Comparison of ENCODE assay signal across 2 cellular contexts in genomic region chr1:202680586-202681352, GRCh38.
A peak's percentile ranks its signal among the peaks of the same experiment; 100 is the strongest.
TF ChIP-seq lines count a peak whose summit lies in the region.

No MANE protein-coding gene starts in this region.

TF ChIP-seq in GM23338, 12 proteins besides CTCF, POLR2A, EP300 and RAD21:
- TF ChIP-seq, protein P1, sequence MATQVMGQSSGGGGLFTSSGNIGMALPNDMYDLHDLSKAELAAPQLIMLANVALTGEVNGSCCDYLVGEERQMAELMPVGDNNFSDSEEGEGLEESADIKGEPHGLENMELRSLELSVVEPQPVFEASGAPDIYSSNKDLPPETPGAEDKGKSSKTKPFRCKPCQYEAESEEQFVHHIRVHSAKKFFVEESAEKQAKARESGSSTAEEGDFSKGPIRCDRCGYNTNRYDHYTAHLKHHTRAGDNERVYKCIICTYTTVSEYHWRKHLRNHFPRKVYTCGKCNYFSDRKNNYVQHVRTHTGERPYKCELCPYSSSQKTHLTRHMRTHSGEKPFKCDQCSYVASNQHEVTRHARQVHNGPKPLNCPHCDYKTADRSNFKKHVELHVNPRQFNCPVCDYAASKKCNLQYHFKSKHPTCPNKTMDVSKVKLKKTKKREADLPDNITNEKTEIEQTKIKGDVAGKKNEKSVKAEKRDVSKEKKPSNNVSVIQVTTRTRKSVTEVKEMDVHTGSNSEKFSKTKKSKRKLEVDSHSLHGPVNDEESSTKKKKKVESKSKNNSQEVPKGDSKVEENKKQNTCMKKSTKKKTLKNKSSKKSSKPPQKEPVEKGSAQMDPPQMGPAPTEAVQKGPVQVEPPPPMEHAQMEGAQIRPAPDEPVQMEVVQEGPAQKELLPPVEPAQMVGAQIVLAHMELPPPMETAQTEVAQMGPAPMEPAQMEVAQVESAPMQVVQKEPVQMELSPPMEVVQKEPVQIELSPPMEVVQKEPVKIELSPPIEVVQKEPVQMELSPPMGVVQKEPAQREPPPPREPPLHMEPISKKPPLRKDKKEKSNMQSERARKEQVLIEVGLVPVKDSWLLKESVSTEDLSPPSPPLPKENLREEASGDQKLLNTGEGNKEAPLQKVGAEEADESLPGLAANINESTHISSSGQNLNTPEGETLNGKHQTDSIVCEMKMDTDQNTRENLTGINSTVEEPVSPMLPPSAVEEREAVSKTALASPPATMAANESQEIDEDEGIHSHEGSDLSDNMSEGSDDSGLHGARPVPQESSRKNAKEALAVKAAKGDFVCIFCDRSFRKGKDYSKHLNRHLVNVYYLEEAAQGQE (IDR thresholded peaks at IDR 0.05; ENCODE audit: unreplicated experiment), result peak; percentile 82
- TF ChIP-seq JUNB (IDR thresholded peaks at IDR 0.05; ENCODE audit: unreplicated experiment) (no peak), CREB1 (CRISPR knock-in tag; IDR thresholded peaks at IDR 0.05; ENCODE audit: low read depth) (0 out of 2 replicates have a peak, but pooled peaks have one; percentile 42), POLR2AphosphoS5 (IDR thresholded peaks at IDR 0.05; ENCODE audit: low read depth) (no peak), ZNF331 (CRISPR knock-in tag; IDR thresholded peaks at IDR 0.05; ENCODE audit: low read depth) (no peak), NANOG (IDR thresholded peaks at IDR 0.05; ENCODE audit: borderline replicate concordance) (no peak), EZH2 (IDR thresholded peaks at IDR 0.05; ENCODE audit: low read depth, unreplicated experiment) (no peak), ZNF114 (CRISPR knock-in tag; IDR thresholded peaks at IDR 0.05) (no peak), EZH2phosphoT487 (IDR thresholded peaks at IDR 0.05; ENCODE audit: unreplicated experiment) (no peak), STAT1 (IDR thresholded peaks at IDR 0.05; ENCODE audit: unreplicated experiment) (no peak)
- TF ChIP-seq, protein P2, sequence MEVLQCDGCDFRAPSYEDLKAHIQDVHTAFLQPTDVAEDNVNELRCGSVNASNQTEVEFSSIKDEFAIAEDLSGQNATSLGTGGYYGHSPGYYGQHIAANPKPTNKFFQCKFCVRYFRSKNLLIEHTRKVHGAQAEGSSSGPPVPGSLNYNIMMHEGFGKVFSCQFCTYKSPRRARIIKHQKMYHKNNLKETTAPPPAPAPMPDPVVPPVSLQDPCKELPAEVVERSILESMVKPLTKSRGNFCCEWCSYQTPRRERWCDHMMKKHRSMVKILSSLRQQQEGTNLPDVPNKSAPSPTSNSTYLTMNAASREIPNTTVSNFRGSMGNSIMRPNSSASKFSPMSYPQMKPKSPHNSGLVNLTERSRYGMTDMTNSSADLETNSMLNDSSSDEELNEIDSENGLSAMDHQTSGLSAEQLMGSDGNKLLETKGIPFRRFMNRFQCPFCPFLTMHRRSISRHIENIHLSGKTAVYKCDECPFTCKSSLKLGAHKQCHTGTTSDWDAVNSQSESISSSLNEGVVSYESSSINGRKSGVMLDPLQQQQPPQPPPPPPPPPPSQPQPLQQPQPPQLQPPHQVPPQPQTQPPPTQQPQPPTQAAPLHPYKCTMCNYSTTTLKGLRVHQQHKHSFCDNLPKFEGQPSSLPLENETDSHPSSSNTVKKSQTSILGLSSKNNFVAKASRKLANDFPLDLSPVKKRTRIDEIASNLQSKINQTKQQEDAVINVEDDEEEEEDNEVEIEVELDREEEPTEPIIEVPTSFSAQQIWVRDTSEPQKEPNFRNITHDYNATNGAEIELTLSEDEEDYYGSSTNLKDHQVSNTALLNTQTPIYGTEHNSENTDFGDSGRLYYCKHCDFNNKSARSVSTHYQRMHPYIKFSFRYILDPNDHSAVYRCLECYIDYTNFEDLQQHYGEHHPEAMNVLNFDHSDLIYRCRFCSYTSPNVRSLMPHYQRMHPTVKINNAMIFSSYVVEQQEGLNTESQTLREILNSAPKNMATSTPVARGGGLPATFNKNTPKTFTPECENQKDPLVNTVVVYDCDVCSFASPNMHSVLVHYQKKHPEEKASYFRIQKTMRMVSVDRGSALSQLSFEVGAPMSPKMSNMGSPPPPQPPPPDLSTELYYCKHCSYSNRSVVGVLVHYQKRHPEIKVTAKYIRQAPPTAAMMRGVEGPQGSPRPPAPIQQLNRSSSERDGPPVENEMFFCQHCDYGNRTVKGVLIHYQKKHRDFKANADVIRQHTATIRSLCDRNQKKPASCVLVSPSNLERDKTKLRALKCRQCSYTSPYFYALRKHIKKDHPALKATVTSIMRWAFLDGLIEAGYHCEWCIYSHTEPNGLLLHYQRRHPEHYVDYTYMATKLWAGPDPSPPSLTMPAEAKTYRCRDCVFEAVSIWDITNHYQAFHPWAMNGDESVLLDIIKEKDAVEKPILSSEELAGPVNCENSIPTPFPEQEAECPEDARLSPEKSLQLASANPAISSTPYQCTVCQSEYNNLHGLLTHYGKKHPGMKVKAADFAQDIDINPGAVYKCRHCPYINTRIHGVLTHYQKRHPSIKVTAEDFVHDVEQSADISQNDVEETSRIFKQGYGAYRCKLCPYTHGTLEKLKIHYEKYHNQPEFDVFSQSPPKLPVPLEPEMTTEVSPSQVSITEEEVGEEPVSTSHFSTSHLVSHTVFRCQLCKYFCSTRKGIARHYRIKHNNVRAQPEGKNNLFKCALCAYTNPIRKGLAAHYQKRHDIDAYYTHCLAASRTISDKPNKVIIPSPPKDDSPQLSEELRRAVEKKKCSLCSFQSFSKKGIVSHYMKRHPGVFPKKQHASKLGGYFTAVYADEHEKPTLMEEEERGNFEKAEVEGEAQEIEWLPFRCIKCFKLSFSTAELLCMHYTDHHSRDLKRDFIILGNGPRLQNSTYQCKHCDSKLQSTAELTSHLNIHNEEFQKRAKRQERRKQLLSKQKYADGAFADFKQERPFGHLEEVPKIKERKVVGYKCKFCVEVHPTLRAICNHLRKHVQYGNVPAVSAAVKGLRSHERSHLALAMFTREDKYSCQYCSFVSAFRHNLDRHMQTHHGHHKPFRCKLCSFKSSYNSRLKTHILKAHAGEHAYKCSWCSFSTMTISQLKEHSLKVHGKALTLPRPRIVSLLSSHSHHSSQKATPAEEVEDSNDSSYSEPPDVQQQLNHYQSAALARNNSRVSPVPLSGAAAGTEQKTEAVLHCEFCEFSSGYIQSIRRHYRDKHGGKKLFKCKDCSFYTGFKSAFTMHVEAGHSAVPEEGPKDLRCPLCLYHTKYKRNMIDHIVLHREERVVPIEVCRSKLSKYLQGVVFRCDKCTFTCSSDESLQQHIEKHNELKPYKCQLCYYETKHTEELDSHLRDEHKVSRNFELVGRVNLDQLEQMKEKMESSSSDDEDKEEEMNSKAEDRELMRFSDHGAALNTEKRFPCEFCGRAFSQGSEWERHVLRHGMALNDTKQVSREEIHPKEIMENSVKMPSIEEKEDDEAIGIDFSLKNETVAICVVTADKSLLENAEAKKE (CRISPR knock-in tag; IDR thresholded peaks at IDR 0.05), result peak; percentile 78
- TF ChIP-seq, protein P3, sequence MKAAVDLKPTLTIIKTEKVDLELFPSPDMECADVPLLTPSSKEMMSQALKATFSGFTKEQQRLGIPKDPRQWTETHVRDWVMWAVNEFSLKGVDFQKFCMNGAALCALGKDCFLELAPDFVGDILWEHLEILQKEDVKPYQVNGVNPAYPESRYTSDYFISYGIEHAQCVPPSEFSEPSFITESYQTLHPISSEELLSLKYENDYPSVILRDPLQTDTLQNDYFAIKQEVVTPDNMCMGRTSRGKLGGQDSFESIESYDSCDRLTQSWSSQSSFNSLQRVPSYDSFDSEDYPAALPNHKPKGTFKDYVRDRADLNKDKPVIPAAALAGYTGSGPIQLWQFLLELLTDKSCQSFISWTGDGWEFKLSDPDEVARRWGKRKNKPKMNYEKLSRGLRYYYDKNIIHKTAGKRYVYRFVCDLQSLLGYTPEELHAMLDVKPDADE (IDR thresholded peaks at IDR 0.05), result no peak

TF ChIP-seq in H1, 55 proteins besides CTCF, POLR2A, EP300 and RAD21:
- peak; percentile 52 for TF ChIP-seq NANOG (IDR thresholded peaks at IDR 0.05; ENCODE audit: insufficient read depth, low read depth, low read length, poor library complexity, severe bottlenecking)
- no peak for TF ChIP-seq CHD1 (IDR thresholded peaks at IDR 0.05; ENCODE audit: low read depth, low read length)
- TF ChIP-seq TCF12 (IDR thresholded peaks at IDR 0.05; ENCODE audit: low read depth, low read length), result peak; percentile 83; the same call in 1 of the 2 replicates
- no peak for TF ChIP-seq FOSL1 (IDR thresholded peaks at IDR 0.05; ENCODE audit: insufficient read depth, low read depth, low read length)
- TF ChIP-seq CEBPB (IDR thresholded peaks at IDR 0.05; ENCODE audit: low read depth, low read length), result no peak
- peak; percentile 95 to 96 for TF ChIP-seq SIN3A (conservative IDR thresholded peaks at IDR 0.05 in 1 of 2, IDR thresholded peaks at IDR 0.05 in 1 of 2; ENCODE audit: low read depth in 1 of 2, low read length in 2 of 2)
- TF ChIP-seq YY1 (IDR thresholded peaks at IDR 0.05; ENCODE audit: low read depth, low read length), result 0 out of 2 replicates have a peak, but pooled peaks have one; percentile 16
- TF ChIP-seq TEAD4 (IDR thresholded peaks at IDR 0.05; ENCODE audit: low read depth, low read length), result peak; percentile 89
- no peak for TF ChIP-seq SP2 (IDR thresholded peaks at IDR 0.05; ENCODE audit: low read length)
- TF ChIP-seq MAX (IDR thresholded peaks at IDR 0.05), result peak; percentile 48; the same call in 1 of the 2 replicates
- TF ChIP-seq CTBP2 (IDR thresholded peaks at IDR 0.05; ENCODE audit: borderline replicate concordance, insufficient read depth, insufficient read length, low read length), result no peak
- TF ChIP-seq RNF2 (IDR thresholded peaks at IDR 0.05; ENCODE audit: borderline replicate concordance, low read depth, low read length, missing control alignments, poor library complexity, severe bottlenecking), result no peak
- no peak for TF ChIP-seq BACH1 (IDR thresholded peaks at IDR 0.05; ENCODE audit: low read length)
- no peak for TF ChIP-seq RBBP5 (IDR thresholded peaks at IDR 0.05; ENCODE audit: borderline replicate concordance, low read depth, low read length)
- TF ChIP-seq HDAC2 (IDR thresholded peaks at IDR 0.05; ENCODE audit: borderline replicate concordance in 1 of 2, low read depth in 2 of 2, low read length in 2 of 2), result peak; percentile 46 to 91; a peak in 2 of 4 replicates
- no peak for TF ChIP-seq EZH2 (IDR thresholded peaks at IDR 0.05; ENCODE audit: low read depth, low read length, severe bottlenecking)
- TF ChIP-seq TAF7 (optimal IDR thresholded peaks at IDR 0.05; ENCODE audit: borderline replicate concordance, low read depth, low read length), result peak; percentile 25
- peak; percentile 43; the same call in 1 of the 2 replicates for TF ChIP-seq GABPA (IDR thresholded peaks at IDR 0.05; ENCODE audit: borderline replicate concordance, insufficient read depth, low read length)
